ENCODE assay signal across 23 cellular contexts in the genomic region with DNA sequence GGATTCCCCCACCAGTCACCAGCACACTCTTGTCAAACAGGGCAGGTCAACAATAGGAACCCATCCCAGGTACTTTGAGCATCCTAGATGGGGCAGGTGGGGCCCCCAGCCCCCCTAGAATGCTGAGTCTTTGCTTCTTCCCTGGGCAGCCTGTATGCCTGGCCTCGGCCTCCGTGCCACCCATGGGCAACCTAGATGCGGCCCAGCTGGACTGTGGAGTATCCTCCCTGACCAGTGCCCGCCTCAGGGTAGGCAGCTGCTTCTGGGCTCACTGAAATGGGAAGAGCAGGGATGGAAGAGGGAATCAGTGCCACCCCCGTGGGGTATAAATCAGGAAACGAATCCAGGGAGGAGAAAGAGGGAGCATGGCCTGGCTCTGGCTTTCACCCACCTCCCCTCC. TPM values are rescaled to one million over a fixed set of nuclear protein-coding genes. Genes with fewer than 3 reads are reported as not detected.
DNase-seq lines count a peak whose midpoint lies in the region; ATAC-seq and TF ChIP-seq lines count a peak whose summit lies in the region.
"Had no signal": no experiment of that assay in that cellular context is flagged by ENCODE, and none has a peak within 500 bp of the region (broad histone marks: within the 10 kb centered on the region; RNA-seq: fewer than 3 reads in every experiment).

No MANE protein-coding gene starts in this region.

- H3K27ac ChIP-seq in IMR-90 (ENCODE audit: insufficient read depth, low read length) = no peak overlapping the region
- H3K27ac ChIP-seq in neuronal stem cell (replicated peaks; ENCODE audit: low read length) = no peak overlapping the region
- H3K27ac ChIP-seq: BLaER1 had no signal

- H3K56ac ChIP-seq in IMR-90 (ENCODE audit: extremely low read depth, insufficient read depth, low read length) = no peak overlapping the region

- BruUV-seq in IMR-90 (replicated peaks; lab: Mats Ljungman, UMichigan) = no TSS peak

- H2AFZ ChIP-seq in IMR-90 (replicated peaks; ENCODE audit: low read length, poor library complexity) = peak overlapping the region; percentile 6
- H2AFZ ChIP-seq in neuronal stem cell (ENCODE audit: low read length) = no peak overlapping the region

- dilution Hi-C loops in IMR-90 (cut with HindIII; ENCODE audit: low sequenced_read_pairs, unreplicated experiment) = no loop called here

- no peak overlapping the region for H2AK9ac ChIP-seq in IMR-90 (replicated peaks; ENCODE audit: low read depth, low read length, poor library complexity)

- H3K9me3 ChIP-seq in IMR-90 (ENCODE audit: control insufficient read depth, insufficient read depth, low read length) (no peaks in the 10 kb centered on the region), neuronal stem cell (replicated peaks in 1 of 2; ENCODE audit: control insufficient read depth in 2 of 2, insufficient read depth in 1 of 2, low read depth in 1 of 2, low read length in 2 of 2) (no peaks in the 10 kb centered on the region)
- H3K9me3 ChIP-seq: BE2C, BLaER1 had no signal

- H2BK5ac ChIP-seq in IMR-90 (ENCODE audit: low read depth, low read length, poor library complexity, severe bottlenecking) (no peak overlapping the region), neuronal stem cell (ENCODE audit: low read length) (no peak overlapping the region)

- no peak overlapping the region for H3K27ac Mint-ChIP-seq in chondrocyte (ENCODE audit: unreplicated experiment)
- H3K27ac Mint-ChIP-seq: CD14-positive monocyte; CD4-positive, CD25-positive, alpha-beta regulatory T cell had no signal

- no peaks in the 10 kb centered on the region for H3K36me3 ChIP-seq in IMR-90 (ENCODE audit: control insufficient read depth, insufficient read depth, low read length)
- no peaks in the 10 kb centered on the region for H3K36me3 ChIP-seq in neuronal stem cell (replicated peaks in 1 of 2; ENCODE audit: control insufficient read depth in 2 of 2, insufficient read depth in 2 of 2, low read length in 2 of 2)
- H3K36me3 ChIP-seq: BE2C had no signal

- H4K20me1 ChIP-seq in IMR-90 (ENCODE audit: insufficient read depth, low read length) = no peaks in the 10 kb centered on the region
- H4K20me1 ChIP-seq: BLaER1 had no signal

- H4K91ac ChIP-seq in IMR-90 (ENCODE audit: insufficient read depth, low read depth, low read length) = no peak overlapping the region
- H4K91ac ChIP-seq in neuronal stem cell (ENCODE audit: low read depth, low read length, poor library complexity) = no peak overlapping the region

- no peak overlapping the region for H4K8ac ChIP-seq in IMR-90 (ENCODE audit: low read depth in 2 of 2, low read length in 2 of 2)
- H4K8ac ChIP-seq in neuronal stem cell (ENCODE audit: low read depth, low read length) = no peak overlapping the region

- H3K36me3 Mint-ChIP-seq in chondrocyte (ENCODE audit: low read depth) = peaks cover 3% of the 10 kb centered on the region

- no peak for ATAC-seq in IMR-90 (ENCODE audit: low read depth)
- ATAC-seq: GM12878 had no signal

- no peak for TF ChIP-seq POLR2A in IMR-90 (IDR thresholded peaks at IDR 0.05; ENCODE audit: low read depth, low read length)

- H4K5ac ChIP-seq in IMR-90 (ENCODE audit: low read depth, low read length) = no peak overlapping the region

- no peaks in the 10 kb centered on the region for H3K9me1 ChIP-seq in IMR-90 (ENCODE audit: insufficient read depth, low read length)

- TF ChIP-seq RAD21 in IMR-90 (IDR thresholded peaks at IDR 0.05; ENCODE audit: low read length) = no peak

- H3K14ac ChIP-seq in IMR-90 (replicated peaks; ENCODE audit: low read depth, low read length) (no peak overlapping the region), neuronal stem cell (ENCODE audit: low read length) (no peak overlapping the region)

- intact Hi-C loops in IMR-90 (cut with micrococcal nuclease) (no loop called here), posterior vena cava (cut with DNase I) (no loop called here)

- H3K9ac ChIP-seq in IMR-90 (ENCODE audit: low read depth, low read length) (no peak overlapping the region), neuronal stem cell (ENCODE audit: low read depth, low read length, poor library complexity) (no peak overlapping the region)
- H3K9ac ChIP-seq: BLaER1 had no signal

- in situ Hi-C loops in IMR-90 (cut with MboI; ENCODE audit: low sequenced_read_pairs) = no loop called here

- no peak overlapping the region for H3K4me3 Mint-ChIP-seq in chondrocyte (ENCODE audit: unreplicated experiment)
- H3K4me3 Mint-ChIP-seq: CD14-positive monocyte; CD4-positive, alpha-beta memory T cell; CD4-positive, CD25-positive, alpha-beta regulatory T cell; CD8-positive, alpha-beta memory T cell had no signal

- DNase-seq in IMR-90 (no peak), chondrocyte (ENCODE audit: low spot score) (peak; percentile 51), neuronal stem cell (ENCODE audit: low spot score) (no peak), posterior vena cava (ENCODE audit: low spot score) (peak; percentile 74), NCI-H146 treated with DMSO at 0.1 percent for 48 hours (lab: John Stamatoyannopoulos, UW; ENCODE audit: unreplicated experiment) (no peak), DMS53 treated with DMSO at 0.1 percent for 48 hours (lab: John Stamatoyannopoulos, UW; ENCODE audit: unreplicated experiment) (no peak), retina (no peak)
- DNase-seq: 8988T; ACHN; BE2C; C1 segment of cervical spinal cord; Calu3; CD4-positive, alpha-beta memory T cell; CD4-positive, CD25-positive, alpha-beta regulatory T cell; COR-L47; DMS79; DND-41; EL; GDM1 had no signal

- CTCF ChIA-PET in IMR-90 (lab: Yijun Ruan, JAX) = no interaction called here

- H3K4me3 ChIP-seq in IMR-90 (ENCODE audit: insufficient read depth, low read depth, low read length) (no peak overlapping the region), neuronal stem cell (ENCODE audit: low read length in 2 of 2) (no peak overlapping the region)
- H3K4me3 ChIP-seq: BLaER1, GM12878 had no signal

- H3K4me1 Mint-ChIP-seq in chondrocyte (ENCODE audit: low read depth) = no peaks in the 10 kb centered on the region
- H3K4me1 Mint-ChIP-seq: CD14-positive monocyte had no signal

- H3K23ac ChIP-seq in IMR-90 (ENCODE audit: low read depth, low read length) (no peak overlapping the region), neuronal stem cell (ENCODE audit: low read depth, low read length, poor library complexity) (no peak overlapping the region)

- H3K4me1 ChIP-seq in IMR-90 (ENCODE audit: control insufficient read depth, insufficient read depth, low read length) = no peaks in the 10 kb centered on the region
- H3K4me1 ChIP-seq in neuronal stem cell (ENCODE audit: control insufficient read depth in 2 of 2, insufficient read depth in 1 of 2, low read depth in 1 of 2, low read length in 2 of 2) = peaks cover 0 to 3% of the 10 kb centered on the region in 2 donors
- H3K4me1 ChIP-seq: BE2C, BLaER1 had no signal

- H3K27me3 Mint-ChIP-seq in chondrocyte (ENCODE audit: low read depth) = no peaks in the 10 kb centered on the region
- H3K27me3 Mint-ChIP-seq: CD4-positive, alpha-beta memory T cell; CD4-positive, CD25-positive, alpha-beta regulatory T cell had no signal

- WGBS in IMR-90 (ENCODE audit: extremely low coverage in 2 of 2, insufficient read length in 1 of 2), 2 experiments = 100% methylated on average over 2 of the region's 6 CpGs; no CpG with 5 or more reads in 1 of the 2 experiments
- no CpG with 5 or more reads among the region's 6 CpGs for WGBS in neuronal stem cell (ENCODE audit: extremely low coverage in 2 of 2, insufficient read length in 2 of 2, insufficient replicate concordance in 1 of 2), 2 donors

- H2AK5ac ChIP-seq in IMR-90 (ENCODE audit: low read depth, low read length) (no peak overlapping the region), neuronal stem cell (ENCODE audit: low read depth, low read length) (peak overlapping the region; percentile 40)

- peak overlapping the region; percentile 64 for H2BK12ac ChIP-seq in neuronal stem cell (ENCODE audit: low read length)

- H3K18ac ChIP-seq in IMR-90 (ENCODE audit: low read depth, low read length) (no peak overlapping the region), neuronal stem cell (ENCODE audit: low read length) (peak overlapping the region; percentile 77)

- H2BK120ac ChIP-seq in IMR-90 (ENCODE audit: low read depth, low read length) (no peak overlapping the region), neuronal stem cell (ENCODE audit: low read depth, low read length) (no peak overlapping the region)

- TF ChIP-seq CTCF in IMR-90 (conservative IDR thresholded peaks at IDR 0.05; ENCODE audit: low read depth, low read length) (no peak), chondrocyte (IDR thresholded peaks at IDR 0.05) (no peak)

- no peak overlapping the region for H2BK20ac ChIP-seq in IMR-90 (ENCODE audit: low read depth, low read length)

- H3K79me1 ChIP-seq in IMR-90 (ENCODE audit: low read depth in 1 of 2, low read length in 2 of 2) = no peaks in the 10 kb centered on the region
- H3K79me1 ChIP-seq in neuronal stem cell (ENCODE audit: low read depth, low read length) = no peaks in the 10 kb centered on the region

- H3K4me2 ChIP-seq in IMR-90 (ENCODE audit: low read depth, low read length) (no peak overlapping the region), neuronal stem cell (ENCODE audit: insufficient read depth, low read length, poor library complexity, severe bottlenecking) (no peak overlapping the region)
- H3K4me2 ChIP-seq: BLaER1 had no signal

- POLR2A ChIA-PET in IMR-90 (lab: Charles Lee; ENCODE audit: unreplicated experiment) = no interaction called here

- no peak overlapping the region for H2BK15ac ChIP-seq in IMR-90 (ENCODE audit: low read depth, low read length)
- H2BK15ac ChIP-seq in neuronal stem cell (ENCODE audit: low read length) = no peak overlapping the region

- H3K9me3 Mint-ChIP-seq in chondrocyte (ENCODE audit: low read depth) = no peaks in the 10 kb centered on the region
- H3K9me3 Mint-ChIP-seq: CD14-positive monocyte; CD4-positive, alpha-beta memory T cell; CD4-positive, CD25-positive, alpha-beta regulatory T cell; CD8-positive, alpha-beta memory T cell had no signal

- H3K4ac ChIP-seq in IMR-90 (ENCODE audit: low read depth, low read length) = no peak overlapping the region
- no peak overlapping the region for H3K4ac ChIP-seq in neuronal stem cell (ENCODE audit: low read length)

- H3K27me3 ChIP-seq in IMR-90 (ENCODE audit: control insufficient read depth, insufficient read depth, low read length) (no peaks in the 10 kb centered on the region), neuronal stem cell (ENCODE audit: control insufficient read depth in 3 of 3, insufficient read depth in 3 of 3, low read depth in 1 of 3, low read length in 3 of 3) (no peaks in the 10 kb centered on the region)
- H3K27me3 ChIP-seq: BE2C, BLaER1 had no signal

RNA-seq across cellular contexts. Expression of a gene that starts 10.9 kb away (rescaled TPM):
- 1.7 and 2.0 TPM in 2 replicates for total RNA-seq in IMR-90 (2012; rRNA removed)
- 3.8 and 4.0 TPM in 2 replicates for polyA plus RNA-seq in IMR-90 (2012; rRNA removed)
- 0.44 and 2.1 TPM in 2 replicates for polyA plus RNA-seq in IMR-90 (2012; cell fraction: cytosol; rRNA removed)
- polyA plus RNA-seq in IMR-90 (2012; cell fraction: nucleus; rRNA removed; ENCODE audit: low replicate concordance) = 29.2 and 39.2 TPM in 2 replicates
- 5.0 to 9.4 TPM (median 5.4 TPM) in 3 replicates for total RNA-seq in chondrocyte
- 1.3 TPM for polyA plus RNA-seq in neuronal stem cell (2013, experiment 1 of 2)
- 1.3 TPM for polyA plus RNA-seq in neuronal stem cell (2013, experiment 2 of 2)
- 1 to 10 TPM; 7.2 to 9.4 TPM for total RNA-seq in posterior vena cava

RNA-seq across cellular contexts. Expression of a gene that starts 39.3 kb away (rescaled TPM):
- total RNA-seq in IMR-90 (2012; rRNA removed) (6.4 and 6.8 TPM in 2 replicates), chondrocyte (4.8 to 9.8 TPM (median 5.0 TPM) in 3 replicates), posterior vena cava (1 to 10 TPM; 6.8 to 8.7 TPM)
- polyA plus RNA-seq in IMR-90 (2012; rRNA removed) = 13.9 and 15.6 TPM in 2 replicates
- polyA plus RNA-seq in IMR-90 (2012; cell fraction: cytosol; rRNA removed) = 5.2 and 10.8 TPM in 2 replicates
- 29.1 and 86.5 TPM in 2 replicates for polyA plus RNA-seq in IMR-90 (2012; cell fraction: nucleus; rRNA removed; ENCODE audit: low replicate concordance)
- 0.85 TPM for polyA plus RNA-seq in neuronal stem cell (2013, experiment 1 of 2)
- polyA plus RNA-seq in neuronal stem cell (2013, experiment 2 of 2) = 1.1 TPM

RNA-seq across cellular contexts. Expression of a gene that starts 48.5 kb away (rescaled TPM):
- total RNA-seq in IMR-90 (2012; rRNA removed) (65.3 and 68.1 TPM in 2 replicates), chondrocyte (73.0 to 74.9 TPM (median 74.7 TPM) in 3 replicates), posterior vena cava (10 to 100 TPM; 58.4 to 72.6 TPM)
- polyA plus RNA-seq in IMR-90 (2012; rRNA removed) = 30.9 and 38.1 TPM in 2 replicates
- polyA plus RNA-seq in IMR-90 (2012; cell fraction: cytosol; rRNA removed) = 11.6 and 13.7 TPM in 2 replicates
- polyA plus RNA-seq in IMR-90 (2012; cell fraction: nucleus; rRNA removed; ENCODE audit: low replicate concordance) = 4.1 and 16.9 TPM in 2 replicates
- 37.2 TPM for polyA plus RNA-seq in neuronal stem cell (2013, experiment 1 of 2)
- 38.6 TPM for polyA plus RNA-seq in neuronal stem cell (2013, experiment 2 of 2)

Comparison
In these comparisons a context has a peak if more than half of its experiments do, and no peak if none do; other contexts are left out.
1. DNase-seq: peak in chondrocyte (single experiment) and posterior vena cava (single experiment); none in IMR-90 (single experiment), neuronal stem cell (single experiment), NCI-H146 treated with DMSO at 0.1 percent for 48 hours (single experiment), DMS53 treated with DMSO at 0.1 percent for 48 hours (single experiment) and retina (single experiment).